23 cellular contexts compared by ENCODE assay signal in the genomic region with DNA sequence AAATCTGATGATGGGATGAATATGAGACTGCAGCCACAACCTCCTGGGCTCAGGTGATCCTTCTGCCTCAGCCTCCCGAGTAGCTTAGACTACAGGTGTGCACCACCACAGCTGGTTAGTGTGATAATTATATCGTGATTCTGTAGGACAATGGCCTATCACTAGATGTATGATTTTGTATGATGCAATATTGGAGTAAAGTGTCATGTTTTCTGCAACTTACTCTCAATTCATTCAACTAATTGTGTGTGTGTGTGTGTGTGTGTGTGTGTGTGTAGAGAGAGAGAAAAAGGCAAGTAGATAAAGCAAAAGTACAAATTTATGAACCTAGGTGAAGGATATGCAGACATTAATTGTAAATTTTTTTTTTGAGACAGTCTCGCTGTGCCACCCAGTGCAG. TPM values are rescaled to one million over a fixed set of nuclear protein-coding genes. Genes with fewer than 3 reads are reported as not detected.
A peak's percentile ranks its signal among the peaks of the same experiment; 100 is the strongest.
DNase-seq lines count a peak whose midpoint lies in the region; ATAC-seq and TF ChIP-seq lines count a peak whose summit lies in the region.
"Had no signal": no experiment of that assay in that cellular context is flagged by ENCODE, and none has a peak within 500 bp of the region (broad histone marks: within the 10 kb centered on the region; RNA-seq: fewer than 3 reads in every experiment).

No MANE protein-coding gene starts in this region.

- H3K4me3 ChIP-seq in CD8-positive, alpha-beta T cell (ENCODE audit: low read depth, low read length): no peak overlapping the region
- H3K4me3 ChIP-seq: GM12878, GM23338, SJSA1 had no signal

- no peak for ATAC-seq in activated CD8-positive, alpha-beta T cell treated with anti-CD3 and anti-CD28 coated beads for 36 hours
- ATAC-seq in activated CD8-positive, alpha-beta T cell treated with anti-CD3 and anti-CD28 coated beads, Interleukin-2, amount 10 ng/mL, durations not matched to agents 7 days and 5 days: no peak
- no peak for ATAC-seq in activated naive CD8-positive, alpha-beta T cell treated with anti-CD3 and anti-CD28 coated beads, Interleukin-2, amount 50 U/mL, for 24 hours
- no peak for ATAC-seq in stimulated activated effector memory CD8-positive, alpha-beta T cell treated with anti-CD3 and anti-CD28 coated beads, Interleukin-12 subunit alpha, Interleukin-12 subunit beta, amount 100 ng/mL, for 72 hours
- ATAC-seq in CD8-positive, alpha-beta T cell: no peak
- ATAC-seq: GM12878, GM23338 had no signal

- CTCF ChIA-PET in activated CD8-positive, alpha-beta T cell treated with anti-CD3 and anti-CD28 coated beads for 36 hours (lab: Charles Lee): interaction anchor here (0.9 to 2.2 kb wide), 3 partner anchors 35 to 369 kb away, joined by 3 to 5 read pairs (median 3); no protein-coding TSS in a partner anchor
- CTCF ChIA-PET in activated CD8-positive, alpha-beta T cell treated with anti-CD3 and anti-CD28 coated beads, Interleukin-2, amount 10 ng/mL, durations not matched to agents 7 days and 5 days (lab: Charles Lee): interaction anchor here (0.6 to 1.4 kb wide), 5 partner anchors 11 to 363 kb away, joined by 3 to 4 read pairs (median 3); partner anchors contain the start of gene RAD52
- CTCF ChIA-PET in CD8-positive, alpha-beta T cell (lab: Charles Lee): interaction anchor here (2.6 kb wide), 1 partner anchor 11 kb away, joined by 11 read pairs; the partner anchor contains the start of gene RAD52

- DNase-seq in activated CD8-positive, alpha-beta T cell treated with anti-CD3 and anti-CD28 coated beads for 36 hours: no peak
- no peak for DNase-seq in activated CD8-positive, alpha-beta T cell treated with anti-CD3 and anti-CD28 coated beads, Interleukin-2, amount 10 ng/mL, durations not matched to agents 7 days and 5 days
- no peak for DNase-seq in activated naive CD8-positive, alpha-beta T cell treated with anti-CD3 and anti-CD28 coated beads for 36 hours
- no peak for DNase-seq in activated naive CD8-positive, alpha-beta T cell treated with anti-CD3 and anti-CD28 coated beads, Interleukin-2, amount 50 U/mL, for 24 hours
- DNase-seq in OCI-M1 (lab: John Stamatoyannopoulos, UW): peak; percentile 16
- DNase-seq in stimulated activated effector memory CD8-positive, alpha-beta T cell treated with anti-CD3 and anti-CD28 coated beads, Interleukin-12 subunit alpha, Interleukin-12 subunit beta, amount 100 ng/mL, for 72 hours (ENCODE audit: low spot score in 2 of 2): no peak
- no peak for DNase-seq in CD8-positive, alpha-beta T cell
- DNase-seq in activated effector memory CD4-positive, alpha-beta T cell treated with anti-CD3 and anti-CD28 coated beads, Interleukin-2, amount 50 U/mL, for 16 hours: no peak
- DNase-seq: 8988T, DMS53, H9, HFFc6, NCI-H1092, NCI-H1417 treated with DMSO at 0.1 percent for 48 hours, NCI-H1694 treated with DMSO at 0.1 percent for 48 hours, NCI-H2081, NCI-H2227 treated with DMSO at 0.1 percent for 48 hours, NCI-H526 treated with DMSO at 0.1 percent for 48 hours, Right ventricle myocardium superior, RPMI8226 had no signal

- H3K4me3 Mint-ChIP-seq in activated CD8-positive, alpha-beta T cell treated with anti-CD3 and anti-CD28 coated beads for 36 hours: no peak overlapping the region
- H3K4me3 Mint-ChIP-seq in activated CD8-positive, alpha-beta T cell treated with anti-CD3 and anti-CD28 coated beads, Interleukin-2, amount 10 ng/mL, durations not matched to agents 7 days and 5 days: no peak overlapping the region
- no peak overlapping the region for H3K4me3 Mint-ChIP-seq in activated naive CD8-positive, alpha-beta T cell treated with anti-CD3 and anti-CD28 coated beads for 36 hours
- no peak overlapping the region for H3K4me3 Mint-ChIP-seq in activated naive CD8-positive, alpha-beta T cell treated with anti-CD3 and anti-CD28 coated beads, Interleukin-2, amount 50 U/mL, for 24 hours
- H3K4me3 Mint-ChIP-seq in stimulated activated effector memory CD8-positive, alpha-beta T cell treated with anti-CD3 and anti-CD28 coated beads, Interleukin-12 subunit alpha, Interleukin-12 subunit beta, amount 100 ng/mL, for 72 hours: no peak overlapping the region
- H3K4me3 Mint-ChIP-seq in CD8-positive, alpha-beta T cell: no peak overlapping the region
- H3K4me3 Mint-ChIP-seq: GM23338, H9, HFFc6 had no signal

- no peaks in the 10 kb centered on the region for H3K36me3 ChIP-seq in CD8-positive, alpha-beta T cell (ENCODE audit: insufficient read depth, low read length)

- no peaks in the 10 kb centered on the region for H3K27me3 Mint-ChIP-seq in activated CD8-positive, alpha-beta T cell treated with anti-CD3 and anti-CD28 coated beads for 36 hours
- no peaks in the 10 kb centered on the region for H3K27me3 Mint-ChIP-seq in activated CD8-positive, alpha-beta T cell treated with anti-CD3 and anti-CD28 coated beads, Interleukin-2, amount 10 ng/mL, durations not matched to agents 7 days and 5 days (ENCODE audit: low read depth)
- H3K27me3 Mint-ChIP-seq in activated naive CD8-positive, alpha-beta T cell treated with anti-CD3 and anti-CD28 coated beads for 36 hours: no peaks in the 10 kb centered on the region
- no peaks in the 10 kb centered on the region for H3K27me3 Mint-ChIP-seq in activated naive CD8-positive, alpha-beta T cell treated with anti-CD3 and anti-CD28 coated beads, Interleukin-2, amount 50 U/mL, for 24 hours
- no peaks in the 10 kb centered on the region for H3K27me3 Mint-ChIP-seq in CD8-positive, alpha-beta T cell (ENCODE audit: low read depth)

- H3K27me3 ChIP-seq in CD8-positive, alpha-beta T cell (ENCODE audit: insufficient read depth, low read length): no peaks in the 10 kb centered on the region
- H3K27me3 ChIP-seq: SJSA1 had no signal

- intact Hi-C loops in activated CD8-positive, alpha-beta T cell treated with anti-CD3 and anti-CD28 coated beads for 36 hours (cut with micrococcal nuclease): no loop called here
- intact Hi-C loops in CD8-positive, alpha-beta T cell (cut with DNase I, micrococcal nuclease): no loop called here

- H3K9me3 Mint-ChIP-seq in activated CD8-positive, alpha-beta T cell treated with anti-CD3 and anti-CD28 coated beads for 36 hours: no peaks in the 10 kb centered on the region
- H3K9me3 Mint-ChIP-seq in activated CD8-positive, alpha-beta T cell treated with anti-CD3 and anti-CD28 coated beads, Interleukin-2, amount 10 ng/mL, durations not matched to agents 7 days and 5 days (ENCODE audit: insufficient read depth): no peaks in the 10 kb centered on the region
- H3K9me3 Mint-ChIP-seq in activated naive CD8-positive, alpha-beta T cell treated with anti-CD3 and anti-CD28 coated beads for 36 hours: no peaks in the 10 kb centered on the region
- H3K9me3 Mint-ChIP-seq in activated naive CD8-positive, alpha-beta T cell treated with anti-CD3 and anti-CD28 coated beads, Interleukin-2, amount 50 U/mL, for 24 hours: no peaks in the 10 kb centered on the region
- H3K9me3 Mint-ChIP-seq in stimulated activated effector memory CD8-positive, alpha-beta T cell treated with anti-CD3 and anti-CD28 coated beads, Interleukin-12 subunit alpha, Interleukin-12 subunit beta, amount 100 ng/mL, for 72 hours: no peaks in the 10 kb centered on the region
- H3K9me3 Mint-ChIP-seq in CD8-positive, alpha-beta T cell: no peaks in the 10 kb centered on the region
- H3K9me3 Mint-ChIP-seq: GM23338, H9, HFFc6 had no signal

- peaks cover 20% of the 10 kb centered on the region for H3K4me1 Mint-ChIP-seq in activated CD8-positive, alpha-beta T cell treated with anti-CD3 and anti-CD28 coated beads for 36 hours (ENCODE audit: low read depth)
- H3K4me1 Mint-ChIP-seq in activated CD8-positive, alpha-beta T cell treated with anti-CD3 and anti-CD28 coated beads, Interleukin-2, amount 10 ng/mL, durations not matched to agents 7 days and 5 days (ENCODE audit: low read depth): peaks cover 8% of the 10 kb centered on the region
- peaks cover 14% of the 10 kb centered on the region for H3K4me1 Mint-ChIP-seq in activated naive CD8-positive, alpha-beta T cell treated with anti-CD3 and anti-CD28 coated beads for 36 hours
- H3K4me1 Mint-ChIP-seq in activated naive CD8-positive, alpha-beta T cell treated with anti-CD3 and anti-CD28 coated beads, Interleukin-2, amount 50 U/mL, for 24 hours: peaks cover 1% of the 10 kb centered on the region
- peaks cover 3% of the 10 kb centered on the region for H3K4me1 Mint-ChIP-seq in stimulated activated effector memory CD8-positive, alpha-beta T cell treated with anti-CD3 and anti-CD28 coated beads, Interleukin-12 subunit alpha, Interleukin-12 subunit beta, amount 100 ng/mL, for 72 hours
- peaks cover 20% of the 10 kb centered on the region for H3K4me1 Mint-ChIP-seq in CD8-positive, alpha-beta T cell (ENCODE audit: low read depth)
- H3K4me1 Mint-ChIP-seq: GM23338, H9 had no signal

- peaks cover 38% of the 10 kb centered on the region for H3K36me3 Mint-ChIP-seq in activated CD8-positive, alpha-beta T cell treated with anti-CD3 and anti-CD28 coated beads for 36 hours (ENCODE audit: low read depth)
- H3K36me3 Mint-ChIP-seq in activated CD8-positive, alpha-beta T cell treated with anti-CD3 and anti-CD28 coated beads, Interleukin-2, amount 10 ng/mL, durations not matched to agents 7 days and 5 days (ENCODE audit: low read depth): peaks cover 35% of the 10 kb centered on the region
- peaks cover 28% of the 10 kb centered on the region for H3K36me3 Mint-ChIP-seq in activated naive CD8-positive, alpha-beta T cell treated with anti-CD3 and anti-CD28 coated beads for 36 hours
- H3K36me3 Mint-ChIP-seq in activated naive CD8-positive, alpha-beta T cell treated with anti-CD3 and anti-CD28 coated beads, Interleukin-2, amount 50 U/mL, for 24 hours (ENCODE audit: low read depth): peaks cover 26% of the 10 kb centered on the region
- H3K36me3 Mint-ChIP-seq in stimulated activated effector memory CD8-positive, alpha-beta T cell treated with anti-CD3 and anti-CD28 coated beads, Interleukin-12 subunit alpha, Interleukin-12 subunit beta, amount 100 ng/mL, for 72 hours: peaks cover 50% of the 10 kb centered on the region
- H3K36me3 Mint-ChIP-seq in CD8-positive, alpha-beta T cell: peaks cover 54% of the 10 kb centered on the region

- no peak for TF ChIP-seq CTCF in activated CD8-positive, alpha-beta T cell treated with anti-CD3 and anti-CD28 coated beads for 36 hours (IDR thresholded peaks at IDR 0.05)
- no peak for TF ChIP-seq CTCF in CD8-positive, alpha-beta T cell (IDR thresholded peaks at IDR 0.05)

- peaks cover 4% of the 10 kb centered on the region for H3K4me1 ChIP-seq in CD8-positive, alpha-beta T cell (ENCODE audit: insufficient read depth, low read length)
- H3K4me1 ChIP-seq: SJSA1 had no signal

- POLR2A ChIA-PET in activated CD8-positive, alpha-beta T cell treated with anti-CD3 and anti-CD28 coated beads for 36 hours (lab: Charles Lee): interaction anchor here (0.5 to 2.1 kb wide), 4 partner anchors 10 to 157 kb away, joined by 3 to 6 read pairs (median 3); partner anchors contain the start of gene RAD52
- POLR2A ChIA-PET in activated CD8-positive, alpha-beta T cell treated with anti-CD3 and anti-CD28 coated beads, Interleukin-2, amount 10 ng/mL, durations not matched to agents 7 days and 5 days (lab: Charles Lee): no interaction called here
- POLR2A ChIA-PET in CD8-positive, alpha-beta T cell (lab: Charles Lee): interaction anchor here (0.6 to 1.6 kb wide), 2 partner anchors 10 to 50 kb away, joined by 4 read pairs; partner anchors contain the start of gene RAD52

- H3K27ac Mint-ChIP-seq in activated CD8-positive, alpha-beta T cell treated with anti-CD3 and anti-CD28 coated beads for 36 hours: peak overlapping the region; percentile 69
- H3K27ac Mint-ChIP-seq in activated CD8-positive, alpha-beta T cell treated with anti-CD3 and anti-CD28 coated beads, Interleukin-2, amount 10 ng/mL, durations not matched to agents 7 days and 5 days: no peak overlapping the region
- peak overlapping the region; percentile 72 for H3K27ac Mint-ChIP-seq in activated naive CD8-positive, alpha-beta T cell treated with anti-CD3 and anti-CD28 coated beads for 36 hours
- no peak overlapping the region for H3K27ac Mint-ChIP-seq in activated naive CD8-positive, alpha-beta T cell treated with anti-CD3 and anti-CD28 coated beads, Interleukin-2, amount 50 U/mL, for 24 hours
- peak overlapping the region; percentile 83 for H3K27ac Mint-ChIP-seq in stimulated activated effector memory CD8-positive, alpha-beta T cell treated with anti-CD3 and anti-CD28 coated beads, Interleukin-12 subunit alpha, Interleukin-12 subunit beta, amount 100 ng/mL, for 72 hours
- H3K27ac Mint-ChIP-seq in CD8-positive, alpha-beta T cell: no peak overlapping the region
- H3K27ac Mint-ChIP-seq: GM23338, HFFc6 had no signal

- no peak overlapping the region for H3K27ac ChIP-seq in CD8-positive, alpha-beta T cell (ENCODE audit: low read depth, low read length)
- H3K27ac ChIP-seq: SJSA1 had no signal

- no peaks in the 10 kb centered on the region for H3K9me3 ChIP-seq in CD8-positive, alpha-beta T cell (ENCODE audit: low read length)
- H3K9me3 ChIP-seq: SJSA1 had no signal

RNA-seq across cellular contexts. Expression of gene RAD52, which starts 10.7 kb away (rescaled TPM):
- total RNA-seq in activated CD8-positive, alpha-beta T cell treated with anti-CD3 and anti-CD28 coated beads for 36 hours: 10 to 100 TPM; 14.9 to 16.3 TPM
- 10 to 100 TPM; 19.3 to 20.9 TPM for total RNA-seq in activated CD8-positive, alpha-beta T cell treated with anti-CD3 and anti-CD28 coated beads, Interleukin-2, amount 10 ng/mL, durations not matched to agents 7 days and 5 days
- total RNA-seq in activated naive CD8-positive, alpha-beta T cell treated with anti-CD3 and anti-CD28 coated beads for 36 hours: 10 to 100 TPM; 11.2 to 11.4 TPM
- 1 to 10 TPM; 8.1 to 9.6 TPM for total RNA-seq in CD8-positive, alpha-beta T cell

RNA-seq across cellular contexts. Expression of gene ERC1, which starts 52.2 kb away (rescaled TPM):
- 10 to 100 TPM; 21.7 to 27.0 TPM for total RNA-seq in activated CD8-positive, alpha-beta T cell treated with anti-CD3 and anti-CD28 coated beads for 36 hours
- total RNA-seq in activated CD8-positive, alpha-beta T cell treated with anti-CD3 and anti-CD28 coated beads, Interleukin-2, amount 10 ng/mL, durations not matched to agents 7 days and 5 days: 10 to 100 TPM; 25.2 to 32.9 TPM
- 10 to 100 TPM; 24.0 to 25.5 TPM for total RNA-seq in activated naive CD8-positive, alpha-beta T cell treated with anti-CD3 and anti-CD28 coated beads for 36 hours
- 10 to 100 TPM; 34.5 to 34.6 TPM for total RNA-seq in CD8-positive, alpha-beta T cell

Comparison
In these comparisons a context has a peak if more than half of its experiments do, and no peak if none do; other contexts are left out.
1. H3K27ac Mint-ChIP-seq: peak in activated CD8-positive, alpha-beta T cell treated with anti-CD3 and anti-CD28 coated beads for 36 hours (single experiment), activated naive CD8-positive, alpha-beta T cell treated with anti-CD3 and anti-CD28 coated beads for 36 hours (single experiment) and stimulated activated effector memory CD8-positive, alpha-beta T cell treated with anti-CD3 and anti-CD28 coated beads, Interleukin-12 subunit alpha, Interleukin-12 subunit beta, amount 100 ng/mL, for 72 hours (single experiment); none in activated CD8-positive, alpha-beta T cell treated with anti-CD3 and anti-CD28 coated beads, Interleukin-2, amount 10 ng/mL, durations not matched to agents 7 days and 5 days (single experiment), activated naive CD8-positive, alpha-beta T cell treated with anti-CD3 and anti-CD28 coated beads, Interleukin-2, amount 50 U/mL, for 24 hours (single experiment) and CD8-positive, alpha-beta T cell (single experiment).